ENCODE assay signal across 8 cellular contexts in genomic region chr17:6843241-6843890, GRCh38. TPM values are rescaled to one million over a fixed set of nuclear protein-coding genes. Genes with fewer than 3 reads are reported as not detected.
DNase-seq lines count a peak whose midpoint lies in the region; ATAC-seq and TF ChIP-seq lines count a peak whose summit lies in the region.

No MANE protein-coding gene starts in this region.

- H3K9me3 ChIP-seq in OCI-LY1 (ENCODE audit: low read length): no peaks in the 10 kb centered on the region

- ATAC-seq in GM23338 (peak; percentile 43; the same call in 2 of the 3 replicates), HG03280 (IDR thresholded peaks at IDR 0.05; ENCODE audit: unreplicated experiment) (no peak), GM21367 (IDR thresholded peaks at IDR 0.05; ENCODE audit: unreplicated experiment) (no peak)

- H3K27ac ChIP-seq in GM23338 (ENCODE audit: low read depth) (no peak overlapping the region), OCI-LY1 (ENCODE audit: low read depth, low read length, poor library complexity, severe bottlenecking) (no peak overlapping the region)

- H3K27me3 ChIP-seq in GM23338 (ENCODE audit: insufficient read depth) (peaks cover 7% of the 10 kb centered on the region; the same call in 1 of the 2 replicates), OCI-LY1 (ENCODE audit: insufficient read depth, low read length) (0 out of 2 replicates have a peak, but pooled peaks cover 4% of the 10 kb centered on the region)

- no peak overlapping the region for H3K4me3 Mint-ChIP-seq in GM23338
- H3K4me3 Mint-ChIP-seq in nephron progenitor cell: no peak overlapping the region

- H3K27ac Mint-ChIP-seq in GM23338 (no peak overlapping the region), nephron progenitor cell (no peak overlapping the region)

- H3K27me3 Mint-ChIP-seq in GM23338 (ENCODE audit: insufficient read depth, low read depth, poor library complexity): peaks cover 5% of the 10 kb centered on the region
- peaks cover 87% of the 10 kb centered on the region for H3K27me3 Mint-ChIP-seq in nephron progenitor cell (ENCODE audit: low read depth, poor library complexity)

- no peak overlapping the region for H3K4me3 ChIP-seq in AG10803 (ENCODE audit: low read length)
- H3K4me3 ChIP-seq in GM23338: no peak overlapping the region
- H3K4me3 ChIP-seq in OCI-LY1 (ENCODE audit: low read depth, low read length, poor library complexity, severe bottlenecking): no peak overlapping the region

- H3K9me2 ChIP-seq in GM23338 (ENCODE audit: insufficient read depth): no peaks in the 10 kb centered on the region
- no peaks in the 10 kb centered on the region for H3K9me2 ChIP-seq in OCI-LY1 (ENCODE audit: low read depth, low read length)

- H3K4me2 ChIP-seq in GM23338 (no peak overlapping the region), OCI-LY1 (ENCODE audit: low read length) (no peak overlapping the region)

- no peak overlapping the region for H3K9ac ChIP-seq in OCI-LY1 (ENCODE audit: low read length)

- DNase-seq in AG10803 (ENCODE audit: low read depth): peak; percentile 56
- peak; percentile 80 for DNase-seq in GM23338 (ENCODE audit: low spot score)
- DNase-seq in epidermal melanocyte (ENCODE audit: insufficient read length, low spot score): peak; percentile 26
- no peak for DNase-seq in nephron progenitor cell
- DNase-seq in activated naive CD4-positive, alpha-beta T cell treated with anti-CD3 and anti-CD28 coated beads, Interleukin-2, amount 50 U/mL, for 16 hours: no peak

- no peaks in the 10 kb centered on the region for H3F3A ChIP-seq in GM23338 (replicated peaks; ENCODE audit: low read depth)
- no peaks in the 10 kb centered on the region for H3F3A ChIP-seq in OCI-LY1 (ENCODE audit: insufficient read depth, low read length)

- no peaks in the 10 kb centered on the region for H3K36me3 Mint-ChIP-seq in GM23338 (ENCODE audit: low read depth)
- no peaks in the 10 kb centered on the region for H3K36me3 Mint-ChIP-seq in nephron progenitor cell (ENCODE audit: low read depth)

- no peaks in the 10 kb centered on the region for H3K79me2 ChIP-seq in GM23338 (replicated peaks; ENCODE audit: insufficient read depth)
- no peaks in the 10 kb centered on the region for H3K79me2 ChIP-seq in OCI-LY1 (ENCODE audit: insufficient read depth, low read length)

- H3K4me1 ChIP-seq in GM23338 (ENCODE audit: insufficient read depth) (no peaks in the 10 kb centered on the region), OCI-LY1 (ENCODE audit: insufficient read depth, low read length, severe bottlenecking) (no peaks in the 10 kb centered on the region)

- no peaks in the 10 kb centered on the region for H3K36me3 ChIP-seq in GM23338 (ENCODE audit: insufficient read depth)
- no peaks in the 10 kb centered on the region for H3K36me3 ChIP-seq in OCI-LY1 (ENCODE audit: insufficient read depth, low read length)

- H2AFZ ChIP-seq in GM23338 (no peak overlapping the region), OCI-LY1 (ENCODE audit: low read length) (no peak overlapping the region)

- H3K4me1 Mint-ChIP-seq in GM23338: no peaks in the 10 kb centered on the region
- no peaks in the 10 kb centered on the region for H3K4me1 Mint-ChIP-seq in nephron progenitor cell

- TF ChIP-seq CTCF in AG10803 (conservative IDR thresholded peaks at IDR 0.05; ENCODE audit: low read length) (peak; percentile 59), GM23338 (conservative IDR thresholded peaks at IDR 0.05; ENCODE audit: low read depth in 2 of 2) (peak; percentile 56 to 73), OCI-LY1 (IDR thresholded peaks at IDR 0.05; ENCODE audit: low read length) (peak; percentile 51), nephron progenitor cell (IDR thresholded peaks at IDR 0.05) (peak; percentile 65)

- no peaks in the 10 kb centered on the region for H4K20me1 ChIP-seq in GM23338 (replicated peaks; ENCODE audit: insufficient read depth)
- no peaks in the 10 kb centered on the region for H4K20me1 ChIP-seq in OCI-LY1 (ENCODE audit: insufficient read depth, low read length)

- H3K9me3 Mint-ChIP-seq in GM23338 (no peaks in the 10 kb centered on the region), nephron progenitor cell (peaks cover 4% of the 10 kb centered on the region)

TF ChIP-seq in GM23338, 12 proteins besides CTCF, POLR2A, EP300 and RAD21:
- no peak for TF ChIP-seq NANOG (IDR thresholded peaks at IDR 0.05; ENCODE audit: borderline replicate concordance)
- no peak for TF ChIP-seq EZH2 (IDR thresholded peaks at IDR 0.05; ENCODE audit: low read depth, unreplicated experiment)

RNA-seq across cellular contexts. Expression of gene TEKT1, which starts 11.8 kb away (rescaled TPM):
- total RNA-seq in GM23338 (2014; rRNA removed; shearing (Covaris generic)): not detected in 2 replicates
- not detected in 2 replicates for polyA plus RNA-seq in GM23338 (2016; fragmentation: Nextera tagmentation; extraction: Ambion mirVana)

Comparison
In these comparisons a context has a peak if more than half of its experiments do, and no peak if none do; other contexts are left out.
1. DNase-seq: peak in AG10803 (single experiment), GM23338 (single experiment) and epidermal melanocyte (single experiment); none in nephron progenitor cell (single experiment) and activated naive CD4-positive, alpha-beta T cell treated with anti-CD3 and anti-CD28 coated beads, Interleukin-2, amount 50 U/mL, for 16 hours (single experiment).
2. Peak in every context shown above with its lines, with median percentiles within 50 percentile points of each other: CTCF ChIP-seq.